In the genomic region with DNA sequence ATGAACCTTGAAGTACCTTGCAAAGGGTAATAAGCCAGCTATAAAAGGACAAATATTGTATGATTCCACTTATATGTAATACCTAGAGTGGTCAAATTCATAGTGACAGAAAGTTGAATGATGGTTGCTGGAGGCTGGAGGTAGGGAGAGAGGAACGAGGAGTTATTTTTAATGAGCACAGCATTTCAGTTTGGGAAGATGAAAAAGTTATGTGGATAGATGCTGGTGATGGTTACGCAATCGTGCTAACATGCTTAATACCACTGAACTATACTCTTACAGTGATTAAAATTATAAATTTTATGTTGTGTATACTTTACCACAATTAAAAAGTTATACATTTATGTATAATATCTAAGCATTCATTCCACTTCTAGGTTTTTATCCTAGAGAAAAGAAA, we compare ENCODE assay signal across 28 cellular contexts.
"Had no signal": no experiment of that assay in that cellular context is flagged by ENCODE, and none has a peak within 500 bp of the region (broad histone marks: within the 10 kb centered on the region; RNA-seq: fewer than 3 reads in every experiment).

No MANE protein-coding gene starts in this region.

- H3K4me3 ChIP-seq: neural progenitor cell, ovary, psoas muscle, skin epidermis, smooth muscle cell, spleen, stomach, thoracic aorta, thyroid gland, tibial nerve, upper lobe of left lung, vagina had no signal

- FAIRE-seq: urothelium cell line had no signal

- H3K36me3 ChIP-seq: neural progenitor cell, ovary, spleen, stomach, thoracic aorta, thyroid gland, tibial nerve, upper lobe of left lung, vagina had no signal

- ATAC-seq: naive thymus-derived CD4-positive, alpha-beta T cell; natural killer cell; psoas muscle; right cardiac atrium; sciatic nerve; stimulated activated memory B cell treated with anti-CD40 and anti-IgM and Interleukin-4, amounts not matched to agents 10 μg/mL and 1 μg/mL and 100 μg/mL, for 72 hours had no signal

- H3K4me1 ChIP-seq: parathyroid adenoma, psoas muscle, spleen, stomach, thyroid gland, tibial nerve, upper lobe of left lung, vagina had no signal

- H3K79me2 ChIP-seq: parathyroid adenoma had no signal

- H3K27ac ChIP-seq: neural progenitor cell, ovary, parathyroid adenoma, psoas muscle, skin epidermis, spleen, stomach, thoracic aorta, thyroid gland, tibial nerve, upper lobe of left lung, vagina had no signal

- H3K9ac ChIP-seq: neural progenitor cell, parathyroid adenoma had no signal

- H3K4me2 ChIP-seq: neural progenitor cell, smooth muscle cell had no signal

- H2AFZ ChIP-seq: neural progenitor cell, parathyroid adenoma had no signal

- DNase-seq: naive thymus-derived CD4-positive, alpha-beta T cell; natural killer cell; occipital lobe; ovary; posterior cingulate gyrus; psoas muscle; right cardiac atrium; spleen; stimulated activated CD4-positive, alpha-beta T cell treated with anti-CD3 and anti-CD28 coated beads, Interleukin-12 subunit alpha, Interleukin-12 subunit beta, amount 100 ng/mL, for 4 hours; stimulated activated CD4-positive, alpha-beta T cell treated with anti-CD3 and anti-CD28 coated beads, Interleukin-1b, Interleukin-23, amount 100 ng/mL, for 48 hours; stimulated activated CD4-positive, alpha-beta T cell treated with anti-CD3 and anti-CD28 coated beads, Interleukin-4, amount 100 ng/mL, for 1 hour; stimulated activated CD4-positive, alpha-beta T cell treated with anti-CD3 and anti-CD28 coated beads, Interleukin-4, amount 100 ng/mL, for 4 hours; stimulated activated CD8-positive, alpha-beta memory T cell treated with anti-CD3 and anti-CD28 coated beads, Interleukin-4, amount 100 ng/mL, for 48 hours; stimulated activated naive CD4-positive, alpha-beta T cell; stomach; thyroid gland; trophoblast cell; upper lobe of left lung had no signal

- H3K27me3 ChIP-seq: neural progenitor cell, ovary, spleen, stomach, thyroid gland, tibial nerve, upper lobe of left lung, vagina had no signal

- H3K9me3 ChIP-seq: ovary, psoas muscle, stomach, thoracic aorta, thyroid gland, tibial nerve, upper lobe of left lung, vagina had no signal
